Comparison of ENCODE assay signal across 8 cellular contexts in the genomic region with DNA sequence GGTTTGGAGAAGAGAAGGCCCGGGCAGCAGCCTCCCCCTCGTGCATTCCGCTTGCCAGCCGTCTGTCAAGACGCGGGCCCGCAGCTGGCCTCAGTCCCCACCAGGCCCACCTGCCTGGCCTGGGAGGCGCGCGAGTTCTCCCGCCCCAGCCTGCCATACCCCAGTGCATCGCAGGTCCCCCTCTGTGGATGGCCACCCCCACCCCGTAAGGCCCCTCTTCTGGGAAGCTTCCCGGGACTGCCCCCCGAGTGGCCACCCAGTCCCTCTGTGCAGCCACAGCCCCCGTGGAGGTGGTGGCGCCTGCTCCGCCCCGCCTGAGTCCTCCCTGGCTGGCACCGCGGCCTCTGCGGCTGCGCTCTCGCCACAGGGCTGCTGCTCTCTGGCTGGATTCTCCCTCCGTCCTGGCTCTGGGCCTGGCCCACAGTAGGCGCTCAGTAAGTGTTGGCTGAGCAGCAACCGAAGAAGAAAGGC.
DNase-seq lines count a peak whose midpoint lies in the region; ATAC-seq and TF ChIP-seq lines count a peak whose summit lies in the region.

No MANE protein-coding gene starts in this region.

- H3K27me3 ChIP-seq in HAP-1 (ENCODE audit: low read depth): no peaks in the 10 kb centered on the region
- no peaks in the 10 kb centered on the region for H3K27me3 ChIP-seq in effector memory CD4-positive, alpha-beta T cell (replicated peaks; ENCODE audit: control insufficient read depth, insufficient read depth, low read length, poor library complexity, severe bottlenecking)

- no peak for ATAC-seq in activated naive CD4-positive, alpha-beta T cell treated with anti-CD3 and anti-CD28 coated beads, Interleukin-2, amount 50 U/mL, for 72 hours
- peak; percentile 11 for ATAC-seq in left lobe of liver

- H3K9me3 ChIP-seq in HAP-1: no peaks in the 10 kb centered on the region
- no peaks in the 10 kb centered on the region for H3K9me3 ChIP-seq in effector memory CD4-positive, alpha-beta T cell (ENCODE audit: control insufficient read depth, low read length)

- POLR2A ChIA-PET in MCF 10A (lab: Yijun Ruan, JAX): interaction anchor here (1.4 kb wide), 1 partner anchor 12 kb away, joined by 4 read pairs; no protein-coding TSS in a partner anchor

- no TSS peak for BruUV-seq in MCF 10A (replicated peaks; lab: Mats Ljungman, UMichigan)

- intact Hi-C loops in activated naive CD4-positive, alpha-beta T cell treated with anti-CD3 and anti-CD28 coated beads for 36 hours (cut with micrococcal nuclease): no loop called here
- intact Hi-C loops in MCF 10A (cut with micrococcal nuclease): no loop called here

- H3K9me3 Mint-ChIP-seq in activated naive CD4-positive, alpha-beta T cell treated with anti-CD3 and anti-CD28 coated beads for 36 hours: no peaks in the 10 kb centered on the region
- H3K9me3 Mint-ChIP-seq in activated naive CD4-positive, alpha-beta T cell treated with anti-CD3 and anti-CD28 coated beads, Interleukin-2, amount 50 U/mL, for 72 hours: no peaks in the 10 kb centered on the region
- H3K9me3 Mint-ChIP-seq in MCF 10A (ENCODE audit: unreplicated experiment) (no peaks in the 10 kb centered on the region), type B pancreatic cell (no peaks in the 10 kb centered on the region)

- no peak overlapping the region for H3K4me3 ChIP-seq in HAP-1
- H3K4me3 ChIP-seq in effector memory CD4-positive, alpha-beta T cell (ENCODE audit: insufficient read depth, low read depth, low read length, poor library complexity, severe bottlenecking): no peak overlapping the region

- H3K4me1 Mint-ChIP-seq in activated naive CD4-positive, alpha-beta T cell treated with anti-CD3 and anti-CD28 coated beads for 36 hours (ENCODE audit: low read depth): peaks cover 6% of the 10 kb centered on the region
- H3K4me1 Mint-ChIP-seq in MCF 10A (ENCODE audit: insufficient read depth, unreplicated experiment) (no peaks in the 10 kb centered on the region), type B pancreatic cell (ENCODE audit: unreplicated experiment) (peaks cover 21% of the 10 kb centered on the region)

- H3K4me3 Mint-ChIP-seq in activated naive CD4-positive, alpha-beta T cell treated with anti-CD3 and anti-CD28 coated beads for 36 hours: peak overlapping the region; percentile 54
- peak overlapping the region; percentile 56 for H3K4me3 Mint-ChIP-seq in MCF 10A (ENCODE audit: unreplicated experiment)
- H3K4me3 Mint-ChIP-seq in type B pancreatic cell: peak overlapping the region; percentile 74

- CTCF ChIA-PET in activated naive CD4-positive, alpha-beta T cell treated with anti-CD3 and anti-CD28 coated beads for 36 hours (lab: Charles Lee): interaction anchor here (1.3 kb wide), 1 partner anchor 48 kb away, joined by 4 read pairs; no protein-coding TSS in a partner anchor
- CTCF ChIA-PET in MCF 10A (lab: Yijun Ruan, JAX): no interaction called here

- H3K27ac ChIP-seq in effector memory CD4-positive, alpha-beta T cell (ENCODE audit: insufficient read depth, low read length, poor library complexity, severe bottlenecking): no peak overlapping the region

- in situ Hi-C loops in HAP-1 (cut with MboI; ENCODE audit: low sequenced_read_pairs): no loop called here

- no peaks in the 10 kb centered on the region for H3K4me1 ChIP-seq in HAP-1
- peaks cover 4% of the 10 kb centered on the region for H3K4me1 ChIP-seq in effector memory CD4-positive, alpha-beta T cell (ENCODE audit: control insufficient read depth, insufficient read depth, low read length, poor library complexity, severe bottlenecking)

- TF ChIP-seq CTCF in MCF 10A (IDR thresholded peaks at IDR 0.05; ENCODE audit: unreplicated experiment): no peak
- TF ChIP-seq CTCF in type B pancreatic cell (conservative IDR thresholded peaks at IDR 0.05): no peak

- H3K27me3 Mint-ChIP-seq in activated naive CD4-positive, alpha-beta T cell treated with anti-CD3 and anti-CD28 coated beads for 36 hours (ENCODE audit: low read depth): no peaks in the 10 kb centered on the region
- H3K27me3 Mint-ChIP-seq in MCF 10A (ENCODE audit: insufficient read depth, unreplicated experiment) (no peaks in the 10 kb centered on the region), type B pancreatic cell (peaks cover 14% of the 10 kb centered on the region)

- no peak for DNase-seq in activated naive CD4-positive, alpha-beta T cell treated with anti-CD3 and anti-CD28 coated beads for 36 hours
- no peak for DNase-seq in activated naive CD4-positive, alpha-beta T cell treated with anti-CD3 and anti-CD28 coated beads, Interleukin-2, amount 50 U/mL, for 72 hours (ENCODE audit: low spot score in 2 of 2)
- DNase-seq in MCF 10A (ENCODE audit: unreplicated experiment) (no peak), left lobe of liver (ENCODE audit: low spot score) (no peak), type B pancreatic cell (ENCODE audit: extremely low spot score, unreplicated experiment) (no peak), MV-4-11 (lab: John Stamatoyannopoulos, UW) (no peak), HAP-1 (ENCODE audit: low spot score in 2 of 2) (no peak)
- DNase-seq in effector memory CD4-positive, alpha-beta T cell: no peak

- H3K27ac Mint-ChIP-seq in activated naive CD4-positive, alpha-beta T cell treated with anti-CD3 and anti-CD28 coated beads for 36 hours: no peak overlapping the region
- no peak overlapping the region for H3K27ac Mint-ChIP-seq in activated naive CD4-positive, alpha-beta T cell treated with anti-CD3 and anti-CD28 coated beads, Interleukin-2, amount 50 U/mL, for 72 hours
- no peak overlapping the region for H3K27ac Mint-ChIP-seq in MCF 10A (ENCODE audit: low read depth, unreplicated experiment)
- H3K27ac Mint-ChIP-seq in type B pancreatic cell: no peak overlapping the region

- no peaks in the 10 kb centered on the region for H3K36me3 ChIP-seq in HAP-1 (replicated peaks)
- H3K36me3 ChIP-seq in effector memory CD4-positive, alpha-beta T cell (ENCODE audit: control insufficient read depth, insufficient read depth, low read length): no peaks in the 10 kb centered on the region

- H3K36me3 Mint-ChIP-seq in activated naive CD4-positive, alpha-beta T cell treated with anti-CD3 and anti-CD28 coated beads for 36 hours (ENCODE audit: low read depth): no peaks in the 10 kb centered on the region
- H3K36me3 Mint-ChIP-seq in activated naive CD4-positive, alpha-beta T cell treated with anti-CD3 and anti-CD28 coated beads, Interleukin-2, amount 50 U/mL, for 72 hours: no peaks in the 10 kb centered on the region
- H3K36me3 Mint-ChIP-seq in MCF 10A (ENCODE audit: insufficient read depth, unreplicated experiment) (no peaks in the 10 kb centered on the region), type B pancreatic cell (no peaks in the 10 kb centered on the region)
